Comparison of ENCODE assay signal across 14 cellular contexts in the genomic region with DNA sequence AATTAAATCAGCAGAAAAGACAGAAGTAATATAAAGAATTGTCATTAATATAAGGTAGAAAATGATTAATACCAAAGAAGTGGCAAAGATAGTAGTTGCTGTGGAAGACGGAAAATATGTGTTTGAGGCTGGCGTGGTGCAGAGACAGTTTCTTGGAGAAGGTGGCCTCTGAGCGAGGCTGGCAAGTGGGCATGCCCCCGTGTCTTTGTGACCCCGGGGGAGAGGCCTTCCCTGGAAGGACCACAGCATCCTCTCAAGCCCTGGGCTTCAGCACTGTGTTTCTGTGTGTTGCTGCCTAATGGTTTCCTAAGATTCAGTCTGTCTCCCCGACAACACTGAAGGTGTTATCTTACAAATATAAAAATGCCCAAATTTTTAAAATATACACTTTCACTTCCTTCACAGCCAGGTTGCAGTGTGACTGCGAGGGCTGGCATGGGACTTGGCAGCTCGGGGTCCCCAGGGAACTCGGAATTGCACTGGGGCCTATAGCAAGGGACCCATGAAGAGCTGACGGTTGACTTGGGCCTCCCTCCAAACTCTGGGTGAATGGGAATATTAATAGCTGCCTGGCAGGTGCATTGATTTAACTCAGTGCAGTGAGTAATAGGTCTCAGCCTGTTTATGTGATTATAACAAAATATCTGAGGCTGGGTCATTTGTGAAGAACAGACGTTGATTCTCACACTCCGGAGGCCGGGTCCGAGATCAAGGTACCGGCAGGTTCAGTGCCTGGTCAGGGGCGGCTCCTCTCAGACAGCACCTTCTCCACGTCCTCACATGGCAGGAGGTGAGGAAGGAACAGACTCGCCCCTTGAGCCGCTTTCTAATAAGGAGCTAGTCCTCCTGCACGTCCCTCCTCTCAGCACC.
"Had no signal": no experiment of that assay in that cellular context is flagged by ENCODE, and none has a peak within 500 bp of the region (broad histone marks: within the 10 kb centered on the region; RNA-seq: fewer than 3 reads in every experiment).

No MANE protein-coding gene starts in this region.

- H3K36me3 Mint-ChIP-seq: activated naive CD8-positive, alpha-beta T cell treated with anti-CD3 and anti-CD28 coated beads for 36 hours; brain; mesothelial cell of epicardium had no signal

- H3K4me3 Mint-ChIP-seq: activated CD4-positive, alpha-beta T cell treated with anti-CD3 and anti-CD28 coated beads, Interleukin-2, amount 10 ng/mL, durations not matched to agents 7 days and 5 days; activated naive CD8-positive, alpha-beta T cell treated with anti-CD3 and anti-CD28 coated beads for 36 hours; brain; central memory CD8-positive, alpha-beta T cell; mesothelial cell of epicardium; nephron progenitor cell had no signal

- H3K27ac Mint-ChIP-seq: activated CD4-positive, alpha-beta T cell treated with anti-CD3 and anti-CD28 coated beads, Interleukin-2, amount 10 ng/mL, durations not matched to agents 7 days and 5 days; activated naive CD8-positive, alpha-beta T cell treated with anti-CD3 and anti-CD28 coated beads for 36 hours; mesothelial cell of epicardium had no signal

- DNase-seq: activated CD4-positive, alpha-beta T cell treated with anti-CD3 and anti-CD28 coated beads, Interleukin-2, amount 10 ng/mL, durations not matched to agents 7 days and 5 days; activated naive CD8-positive, alpha-beta T cell treated with anti-CD3 and anti-CD28 coated beads for 36 hours; amygdala; cortex of kidney; effector CD4-positive, alpha-beta T cell; foreskin fibroblast; glutamatergic neuron; nephron progenitor cell; stimulated activated CD4-positive, alpha-beta T cell treated with anti-CD3 and anti-CD28 coated beads, Interleukin-15, amount 100 ng/mL, for 24 hours; stimulated activated CD4-positive, alpha-beta T cell treated with anti-CD3 and anti-CD28 coated beads, Interleukin-4, amount 100 ng/mL, for 24 hours; stimulated activated naive CD4-positive, alpha-beta T cell had no signal

- H3K4me1 Mint-ChIP-seq: activated CD4-positive, alpha-beta T cell treated with anti-CD3 and anti-CD28 coated beads, Interleukin-2, amount 10 ng/mL, durations not matched to agents 7 days and 5 days; activated naive CD8-positive, alpha-beta T cell treated with anti-CD3 and anti-CD28 coated beads for 36 hours; central memory CD8-positive, alpha-beta T cell had no signal

- H3K9me3 Mint-ChIP-seq: activated CD4-positive, alpha-beta T cell treated with anti-CD3 and anti-CD28 coated beads, Interleukin-2, amount 10 ng/mL, durations not matched to agents 7 days and 5 days; activated naive CD8-positive, alpha-beta T cell treated with anti-CD3 and anti-CD28 coated beads for 36 hours; central memory CD8-positive, alpha-beta T cell; mesothelial cell of epicardium; nephron progenitor cell had no signal
